Comparison of ENCODE assay signal across 8 cellular contexts in the genomic region with DNA sequence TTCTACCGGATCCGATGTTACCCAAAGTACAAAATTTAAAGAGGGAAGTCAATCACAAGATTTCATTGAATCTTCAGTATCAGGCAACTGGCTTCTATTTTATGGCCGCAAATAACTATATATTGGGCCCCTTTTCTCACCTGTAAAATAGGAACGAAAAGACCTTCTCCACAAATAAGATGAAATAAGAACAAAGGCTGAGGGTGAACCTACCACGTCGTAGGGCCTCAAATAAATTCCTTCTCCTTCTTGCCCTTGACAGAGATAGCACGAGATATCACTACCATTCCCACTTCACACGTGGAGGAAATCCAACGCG. TPM values are rescaled to one million over a fixed set of nuclear protein-coding genes. Genes with fewer than 3 reads are reported as not detected.
DNase-seq lines count a peak whose midpoint lies in the region; ATAC-seq, FAIRE-seq and TF ChIP-seq lines count a peak whose summit lies in the region.

No MANE protein-coding gene starts in this region.

- peaks cover 25% of the 10 kb centered on the region for H3K4me1 Mint-ChIP-seq in Caco-2 (ENCODE audit: low read depth, unreplicated experiment)
- peaks cover 28% of the 10 kb centered on the region for H3K4me1 Mint-ChIP-seq in osteocyte (ENCODE audit: unreplicated experiment)

- H3K27ac ChIP-seq in OCI-LY7 (ENCODE audit: low read depth, low read length, poor library complexity, severe bottlenecking) (peak overlapping the region; percentile 64), endothelial cell of umbilical vein (ENCODE audit: insufficient read depth, low read depth, low read length) (peak overlapping the region; percentile 94)

- BruUV-seq in Caco-2 (replicated peaks; lab: Mats Ljungman, UMichigan) (TSS peak; percentile 81), OCI-LY7 (replicated peaks; lab: Mats Ljungman, UMichigan) (TSS peak; percentile 91), endothelial cell of umbilical vein (replicated peaks; lab: Mats Ljungman, UMichigan) (TSS peak; percentile 74)

- peaks cover 15% of the 10 kb centered on the region for H3K4me1 ChIP-seq in Caco-2
- H3K4me1 ChIP-seq in OCI-LY7 (ENCODE audit: insufficient read depth, low read length, poor library complexity, severe bottlenecking), result peaks cover 19% of the 10 kb centered on the region
- peaks cover 12% of the 10 kb centered on the region for H3K4me1 ChIP-seq in endothelial cell of umbilical vein (ENCODE audit: control insufficient read depth, extremely low read depth, insufficient read depth, low read length)

- H3K9ac ChIP-seq in endothelial cell of umbilical vein (replicated peaks; ENCODE audit: extremely low read depth, insufficient read depth, low read length), result peak overlapping the region; percentile 96

- H3K79me2 ChIP-seq in OCI-LY7 (ENCODE audit: insufficient read depth, low read depth, low read length) (peaks cover 38% of the 10 kb centered on the region), endothelial cell of umbilical vein (ENCODE audit: control insufficient read depth, insufficient read depth, low read length) (peaks cover 22% of the 10 kb centered on the region)

- H3K9me1 ChIP-seq in endothelial cell of umbilical vein (replicated peaks; ENCODE audit: control insufficient read depth, extremely low read depth, insufficient read depth, low read length), result no peaks in the 10 kb centered on the region

- DNase-seq in Caco-2, result no peak
- DNase-seq in OCI-LY7 (ENCODE audit: low spot score), result peak; percentile 10
- no peak for DNase-seq in endothelial cell of umbilical vein (ENCODE audit: low read depth, low spot score)
- DNase-seq in osteocyte (ENCODE audit: extremely low spot score, unreplicated experiment), result no peak
- no peak for DNase-seq in erythroblast (lab: John Stamatoyannopoulos, UW)
- no peak for DNase-seq in glomerular visceral epithelial cell (ENCODE audit: extremely low spot score)
- DNase-seq in KG1 (lab: John Stamatoyannopoulos, UW), result no peak

- H3K4me2 ChIP-seq in OCI-LY7 (ENCODE audit: low read length) (peak overlapping the region; percentile 92), endothelial cell of umbilical vein (ENCODE audit: insufficient read depth, low read length) (peak overlapping the region; percentile 81)

- H3K9me3 ChIP-seq in Caco-2 (no peaks in the 10 kb centered on the region), OCI-LY7 (ENCODE audit: low read length) (no peaks in the 10 kb centered on the region), endothelial cell of umbilical vein (replicated peaks; ENCODE audit: control insufficient read depth, insufficient read depth, low read length) (no peaks in the 10 kb centered on the region)

- dilution Hi-C loops in endothelial cell of umbilical vein (cut with MboI; ENCODE audit: extremely low pct_ligation_motif_present, low sequenced_read_pairs), result no loop called here

- H3K27me3 Mint-ChIP-seq in Caco-2 (ENCODE audit: insufficient read depth, unreplicated experiment) (no peaks in the 10 kb centered on the region), osteocyte (ENCODE audit: unreplicated experiment) (no peaks in the 10 kb centered on the region)

- TF ChIP-seq POLR2A in endothelial cell of umbilical vein (IDR thresholded peaks at IDR 0.05; ENCODE audit: low read depth, low read length), result no peak
- TF ChIP-seq POLR2A in erythroblast (IDR thresholded peaks at IDR 0.05; ENCODE audit: low read length), result no peak

- no peak for ATAC-seq in GM19324 (IDR thresholded peaks at IDR 0.05; ENCODE audit: low FRiP score, unreplicated experiment)

- intact Hi-C loops in Caco-2 (cut with micrococcal nuclease; ENCODE audit: unreplicated experiment) (loop anchor here (1.0 to 10.0 kb wide), 5 partner anchors 63 to 237 kb away; partner anchors contain the start of genes GVQW3, LRRC32, THAP12 and WNT11), OCI-LY7 (cut with micrococcal nuclease; ENCODE audit: unreplicated experiment) (loop anchor here (1.0 to 10.0 kb wide), 4 partner anchors 63 to 1551 kb away; partner anchors contain the start of genes GVQW3, INTS4, LRRC32 and THAP12), endothelial cell of umbilical vein (cut with micrococcal nuclease) (loop anchor here (1.0 to 2.0 kb wide), 4 partner anchors 63 to 237 kb away; partner anchors contain the start of genes GVQW3, LRRC32 and THAP12)

- peak overlapping the region; percentile 93 for H2AFZ ChIP-seq in OCI-LY7 (ENCODE audit: low read length)
- H2AFZ ChIP-seq in endothelial cell of umbilical vein (ENCODE audit: low read depth, low read length), result peak overlapping the region; percentile 93

- H3K9me3 Mint-ChIP-seq in Caco-2 (ENCODE audit: unreplicated experiment) (no peaks in the 10 kb centered on the region), osteocyte (ENCODE audit: unreplicated experiment) (no peaks in the 10 kb centered on the region)

- H3K27me3 ChIP-seq in Caco-2 (replicated peaks; ENCODE audit: control insufficient read depth, insufficient read depth, low read length) (no peaks in the 10 kb centered on the region), endothelial cell of umbilical vein (ENCODE audit: control insufficient read depth in 2 of 2, insufficient read depth in 2 of 2, low read length in 2 of 2) (no peaks in the 10 kb centered on the region)

- FAIRE-seq in endothelial cell of umbilical vein (lab: Jason Lieb, UNC), result no peak

- H4K20me1 ChIP-seq in OCI-LY7 (ENCODE audit: insufficient read depth, low read length), result peaks cover 12% of the 10 kb centered on the region; the same call in 1 of the 2 replicates
- H4K20me1 ChIP-seq in endothelial cell of umbilical vein (replicated peaks; ENCODE audit: control insufficient read depth, extremely low read depth, insufficient read depth, low read length), result no peaks in the 10 kb centered on the region

- POLR2A ChIA-PET in Caco-2 (lab: Charles Lee) (no interaction called here), OCI-LY7 (lab: Charles Lee) (interaction anchor here (1.0 to 1.2 kb wide), 2 partner anchors 10 kb away, joined by 3 to 4 read pairs; no protein-coding TSS in a partner anchor), endothelial cell of umbilical vein (lab: Charles Lee) (no interaction called here)

- H3K27ac Mint-ChIP-seq in Caco-2 (ENCODE audit: unreplicated experiment) (peak overlapping the region; percentile 99), osteocyte (ENCODE audit: unreplicated experiment) (peak overlapping the region; percentile 98)

- CTCF ChIA-PET in Caco-2 (lab: Charles Lee), result no interaction called here
- CTCF ChIA-PET in OCI-LY7 (lab: Charles Lee; ENCODE audit: unreplicated experiment), result interaction anchor here (0.5 kb wide), 1 partner anchor 859 kb away, joined by 4 read pairs; no protein-coding TSS in a partner anchor
- CTCF ChIA-PET in endothelial cell of umbilical vein (lab: Charles Lee), result no interaction called here

- no peaks in the 10 kb centered on the region for H3K9me2 ChIP-seq in OCI-LY7 (ENCODE audit: insufficient read depth, low read length)

- H3K4me3 Mint-ChIP-seq in Caco-2 (ENCODE audit: unreplicated experiment) (peak overlapping the region; percentile 98), osteocyte (ENCODE audit: unreplicated experiment) (peak overlapping the region; percentile 92)

- H3K36me3 Mint-ChIP-seq in Caco-2 (ENCODE audit: insufficient read depth, unreplicated experiment) (peaks cover 43% of the 10 kb centered on the region), osteocyte (ENCODE audit: unreplicated experiment) (peaks cover 9% of the 10 kb centered on the region)

- peak overlapping the region; percentile 92 for H3K4me3 ChIP-seq in Caco-2 (ENCODE audit: low read depth, low read length)
- peak overlapping the region; percentile 99 for H3K4me3 ChIP-seq in OCI-LY7 (ENCODE audit: low read depth, low read length, poor library complexity, severe bottlenecking)
- H3K4me3 ChIP-seq in endothelial cell of umbilical vein (replicated peaks in 1 of 3; ENCODE audit: insufficient read depth in 1 of 3, low read depth in 1 of 3, low read length in 3 of 3), result peak overlapping the region; percentile 83 to 96 (median 89)

- TF ChIP-seq CTCF in Caco-2 (IDR thresholded peaks at IDR 0.05; ENCODE audit: insufficient read depth in 1 of 2, low read depth in 1 of 2, low read length in 1 of 2, severe bottlenecking in 1 of 2, unreplicated experiment in 1 of 2) (no peak), OCI-LY7 (conservative IDR thresholded peaks at IDR 0.05; ENCODE audit: low read length) (no peak), endothelial cell of umbilical vein (IDR thresholded peaks at IDR 0.05; ENCODE audit: extremely low read depth in 1 of 2, insufficient read depth in 1 of 2, low read depth in 1 of 2, low read length in 2 of 2) (no peak), osteocyte (IDR thresholded peaks at IDR 0.05) (no peak)

- no peaks in the 10 kb centered on the region for H3K36me3 ChIP-seq in Caco-2 (ENCODE audit: control insufficient read depth, insufficient read depth, low read length)
- H3K36me3 ChIP-seq in OCI-LY7 (ENCODE audit: insufficient read depth, low read length), result peaks cover 31% of the 10 kb centered on the region
- no peaks in the 10 kb centered on the region for H3K36me3 ChIP-seq in endothelial cell of umbilical vein (ENCODE audit: control insufficient read depth in 2 of 2, extremely low read depth in 1 of 2, insufficient read depth in 2 of 2, low read length in 2 of 2)

TF ChIP-seq in endothelial cell of umbilical vein, 7 proteins besides CTCF, POLR2A, EP300 and RAD21:
- TF ChIP-seq JUN (IDR thresholded peaks at IDR 0.05; ENCODE audit: borderline replicate concordance, insufficient read depth, insufficient read length, low read depth) (no peak), FOS (IDR thresholded peaks at IDR 0.05; ENCODE audit: borderline replicate concordance, insufficient read depth, low read length) (no peak), MAX (IDR thresholded peaks at IDR 0.05; ENCODE audit: insufficient read depth, insufficient read length) (peak; percentile 80), EZH2 (IDR thresholded peaks at IDR 0.05; ENCODE audit: borderline replicate concordance, low read depth, low read length, severe bottlenecking) (no peak)

RNA-seq across cellular contexts. Expression of gene EMSY, which starts 0.8 kb away (rescaled TPM):
- 43.6 and 53.6 TPM in 2 replicates for total RNA-seq in Caco-2 (2022)
- 26.3 and 45.5 TPM in 2 replicates for total RNA-seq in OCI-LY7 (2014; rRNA removed; shearing (Covaris generic))
- total RNA-seq in OCI-LY7 (2022), result 29.8 and 32.2 TPM in 2 replicates
- total RNA-seq in endothelial cell of umbilical vein, result 23.4 and 25.7 TPM in 2 replicates
- 18.3 and 19.2 TPM in 2 replicates for polyA plus RNA-seq in endothelial cell of umbilical vein
- 15.3 and 15.5 TPM in 2 replicates for polyA plus RNA-seq in endothelial cell of umbilical vein (2011; cell fraction: cytosol; rRNA removed)
- polyA plus RNA-seq in endothelial cell of umbilical vein (2011; cell fraction: nucleus; rRNA removed), result 51.3 and 57.0 TPM in 2 replicates
- 15.3 and 17.6 TPM in 2 replicates for polyA plus RNA-seq in endothelial cell of umbilical vein (2012)
- polyA minus RNA-seq in endothelial cell of umbilical vein, result 37.6 and 41.7 TPM in 2 replicates
- 12.8 TPM for polyA minus RNA-seq in endothelial cell of umbilical vein (2011; cell fraction: cytosol; rRNA and poly(A)+ RNA removed)
- 83.3 and 104 TPM in 2 replicates for polyA minus RNA-seq in endothelial cell of umbilical vein (2011; cell fraction: nucleus; rRNA and poly(A)+ RNA removed)
- 23.8 and 24.1 TPM in 2 replicates for total RNA-seq in osteocyte
